ENCODE assay signal across 7 cellular contexts in genomic region chr13:87368639-87369038, GRCh38.
"Had no signal": no experiment of that assay in that cellular context is flagged by ENCODE, and none has a peak within 500 bp of the region (broad histone marks: within the 10 kb centered on the region; RNA-seq: fewer than 3 reads in every experiment).

No MANE protein-coding gene starts in this region.

- DNase-seq: GDM1, GF-D8 had no signal

- H3K4me3 ChIP-seq: GM12878 had no signal

- FAIRE-seq: GM12878, GM12891, GM12892, GM18507, GM19239 had no signal

- ATAC-seq: GM12878 had no signal
